ENCODE assay signal across 18 cellular contexts in genomic region chr3:43304126-43304525, GRCh38. TPM values are rescaled to one million over a fixed set of nuclear protein-coding genes. Genes with fewer than 3 reads are reported as not detected.
DNase-seq lines count a peak whose midpoint lies in the region; ATAC-seq and TF ChIP-seq lines count a peak whose summit lies in the region.
"Had no signal": no experiment of that assay in that cellular context is flagged by ENCODE, and none has a peak within 500 bp of the region (broad histone marks: within the 10 kb centered on the region; RNA-seq: fewer than 3 reads in every experiment).

No MANE protein-coding gene starts in this region.

- TF ChIP-seq CTCF in CD4-positive, alpha-beta T cell (IDR thresholded peaks at IDR 0.05): no peak
- TF ChIP-seq CTCF in body of pancreas (IDR thresholded peaks at IDR 0.05) (no peak), natural killer cell (IDR thresholded peaks at IDR 0.05) (no peak), nephron progenitor cell (IDR thresholded peaks at IDR 0.05) (no peak)

- H3K27ac ChIP-seq in CD4-positive, CD25-positive, alpha-beta regulatory T cell (ENCODE audit: insufficient read depth, low read length, poor library complexity, severe bottlenecking): peak overlapping the region; percentile 45
- no peak overlapping the region for H3K27ac ChIP-seq in CD4-positive, alpha-beta T cell (ENCODE audit: low read depth, low read length)
- peak overlapping the region in 3 of 4 donors; percentile 3 to 52 (median 40) for H3K27ac ChIP-seq in body of pancreas
- H3K27ac ChIP-seq: Peyer's patch had no signal

- POLR2A ChIA-PET in CD4-positive, alpha-beta T cell (lab: Charles Lee): interaction anchor here (1.4 kb wide), 1 partner anchor 17 kb away, joined by 3 read pairs; no protein-coding TSS in a partner anchor

- peaks cover 49% of the 10 kb centered on the region for H3K36me3 Mint-ChIP-seq in CD4-positive, CD25-positive, alpha-beta regulatory T cell
- peaks cover 86% of the 10 kb centered on the region for H3K36me3 Mint-ChIP-seq in CD4-positive, alpha-beta T cell (ENCODE audit: low read depth)
- peaks cover 19% of the 10 kb centered on the region for H3K36me3 Mint-ChIP-seq in natural killer cell
- peaks cover 53% of the 10 kb centered on the region for H3K36me3 Mint-ChIP-seq in nephron progenitor cell (ENCODE audit: low read depth)

- 27 to 29% methylated on average over 3 of the region's 3 CpGs for WGBS in body of pancreas, 2 donors

- no peaks in the 10 kb centered on the region for H3K27me3 ChIP-seq in CD4-positive, CD25-positive, alpha-beta regulatory T cell (ENCODE audit: control insufficient read depth, insufficient read depth, low read length)
- H3K27me3 ChIP-seq in CD4-positive, alpha-beta T cell (ENCODE audit: control insufficient read depth, insufficient read depth, low read length): no peaks in the 10 kb centered on the region
- no peaks in the 10 kb centered on the region for H3K27me3 ChIP-seq in body of pancreas
- H3K27me3 ChIP-seq: MG63, Peyer's patch had no signal

- H3K4me1 Mint-ChIP-seq in CD4-positive, CD25-positive, alpha-beta regulatory T cell: peaks cover 60 to 86% (median 66%) of the 10 kb centered on the region in 4 donors
- peaks cover 87% of the 10 kb centered on the region for H3K4me1 Mint-ChIP-seq in CD4-positive, alpha-beta T cell (ENCODE audit: low read depth)
- H3K4me1 Mint-ChIP-seq in natural killer cell: peaks cover 75 to 77% of the 10 kb centered on the region in 2 donors
- H3K4me1 Mint-ChIP-seq in nephron progenitor cell: no peaks in the 10 kb centered on the region

- CTCF ChIA-PET in CD4-positive, alpha-beta T cell (lab: Charles Lee): no interaction called here

- H3K27me3 Mint-ChIP-seq in CD4-positive, CD25-positive, alpha-beta regulatory T cell: no peaks in the 10 kb centered on the region
- no peaks in the 10 kb centered on the region for H3K27me3 Mint-ChIP-seq in CD4-positive, alpha-beta T cell
- no peaks in the 10 kb centered on the region for H3K27me3 Mint-ChIP-seq in natural killer cell (ENCODE audit: low read depth in 2 of 2)
- no peaks in the 10 kb centered on the region for H3K27me3 Mint-ChIP-seq in nephron progenitor cell (ENCODE audit: low read depth, poor library complexity)
- H3K27me3 Mint-ChIP-seq: CD4-positive, alpha-beta memory T cell had no signal

- H3K9me3 Mint-ChIP-seq in CD4-positive, CD25-positive, alpha-beta regulatory T cell: peaks cover 0 to 2% (median 0%) of the 10 kb centered on the region in 7 donors
- no peaks in the 10 kb centered on the region for H3K9me3 Mint-ChIP-seq in CD4-positive, alpha-beta T cell
- H3K9me3 Mint-ChIP-seq in natural killer cell: no peaks in the 10 kb centered on the region
- no peaks in the 10 kb centered on the region for H3K9me3 Mint-ChIP-seq in nephron progenitor cell
- H3K9me3 Mint-ChIP-seq: CD4-positive, alpha-beta memory T cell had no signal

- TF ChIP-seq POLR2A in body of pancreas (IDR thresholded peaks at IDR 0.05): no peak

- peak overlapping the region; percentile 2 to 77 (median 70) for H3K27ac Mint-ChIP-seq in CD4-positive, CD25-positive, alpha-beta regulatory T cell
- H3K27ac Mint-ChIP-seq in CD4-positive, alpha-beta T cell: peak overlapping the region; percentile 91
- H3K27ac Mint-ChIP-seq in natural killer cell (peak overlapping the region; percentile 72 to 88), nephron progenitor cell (no peak overlapping the region)

- H3K4me3 Mint-ChIP-seq in CD4-positive, CD25-positive, alpha-beta regulatory T cell: peak overlapping the region; percentile 14 to 52 (median 28)
- H3K4me3 Mint-ChIP-seq in CD4-positive, alpha-beta T cell: peak overlapping the region; percentile 15
- H3K4me3 Mint-ChIP-seq in natural killer cell (peak overlapping the region; percentile 50), nephron progenitor cell (no peak overlapping the region)

- no peak for DNase-seq in CD4-positive, CD25-positive, alpha-beta regulatory T cell
- no peak for DNase-seq in CD4-positive, alpha-beta T cell
- DNase-seq in body of pancreas: no peak
- no peak for DNase-seq in natural killer cell
- DNase-seq in nephron progenitor cell: no peak
- DNase-seq: Calu3; CD4-positive, alpha-beta memory T cell; GDM1; MG63; NCI-H187; NCI-H446; NCI-H526; Peyer's patch had no signal

- intact Hi-C loops in CD4-positive, alpha-beta T cell (cut with DNase I, micrococcal nuclease): no loop called here
- intact Hi-C loops in body of pancreas (cut with DNase I) (no loop called here), natural killer cell (cut with micrococcal nuclease) (no loop called here)

- no peak for ATAC-seq in CD4-positive, CD25-positive, alpha-beta regulatory T cell (ENCODE audit: low read depth in 2 of 2)
- ATAC-seq in CD4-positive, alpha-beta T cell (ENCODE audit: poor library complexity): no peak
- ATAC-seq in body of pancreas (no peak), natural killer cell (no peak), HG03571 (IDR thresholded peaks at IDR 0.05; ENCODE audit: unreplicated experiment) (no peak), HG03045 (IDR thresholded peaks at IDR 0.05; ENCODE audit: unreplicated experiment) (no peak)
- ATAC-seq: HCT116, HepG2, K562 had no signal

- peaks cover 71% of the 10 kb centered on the region for H3K4me1 ChIP-seq in CD4-positive, CD25-positive, alpha-beta regulatory T cell (ENCODE audit: control insufficient read depth, insufficient read depth, low read length, poor library complexity, severe bottlenecking)
- H3K4me1 ChIP-seq in body of pancreas: peaks cover 47% of the 10 kb centered on the region

- H3K36me3 ChIP-seq in CD4-positive, CD25-positive, alpha-beta regulatory T cell (ENCODE audit: control insufficient read depth, insufficient read depth, low read length): peaks cover 37% of the 10 kb centered on the region
- H3K36me3 ChIP-seq in body of pancreas (replicated peaks in 1 of 2; ENCODE audit: insufficient read depth in 1 of 2, low read depth in 2 of 2): peaks cover 0 to 2% of the 10 kb centered on the region in 2 donors
- H3K36me3 ChIP-seq: MG63 had no signal

- no peaks in the 10 kb centered on the region for H3K9me3 ChIP-seq in CD4-positive, CD25-positive, alpha-beta regulatory T cell (ENCODE audit: control insufficient read depth in 2 of 2, low read length in 2 of 2)
- H3K9me3 ChIP-seq in CD4-positive, alpha-beta T cell (ENCODE audit: control insufficient read depth, low read length): no peaks in the 10 kb centered on the region
- H3K9me3 ChIP-seq in body of pancreas: no peaks in the 10 kb centered on the region
- H3K9me3 ChIP-seq: MG63, Peyer's patch had no signal

- H3K4me3 ChIP-seq in CD4-positive, CD25-positive, alpha-beta regulatory T cell (ENCODE audit: low read depth, low read length): no peak overlapping the region
- no peak overlapping the region for H3K4me3 ChIP-seq in body of pancreas
- H3K4me3 ChIP-seq: K562, MG63, Peyer's patch had no signal

RNA-seq across cellular contexts. Expression of gene SNRK, which starts 17.8 kb away (rescaled TPM):
- total RNA-seq in CD4-positive, CD25-positive, alpha-beta regulatory T cell: 158 TPM
- 10 to 100 TPM; 40.7 to 56.9 (median 48.1) TPM for polyA plus RNA-seq in CD4-positive, CD25-positive, alpha-beta regulatory T cell
- 100 to 1,000 TPM; 215 to 217 TPM for total RNA-seq in CD4-positive, alpha-beta T cell
- total RNA-seq in body of pancreas: 10 to 100 TPM; 22.4 to 25.7 TPM
- 100 to 1,000 TPM; 177 to 209 (median 186) TPM for total RNA-seq in natural killer cell
